Comparison of ENCODE assay signal across 1 cellular context in the genomic region with DNA sequence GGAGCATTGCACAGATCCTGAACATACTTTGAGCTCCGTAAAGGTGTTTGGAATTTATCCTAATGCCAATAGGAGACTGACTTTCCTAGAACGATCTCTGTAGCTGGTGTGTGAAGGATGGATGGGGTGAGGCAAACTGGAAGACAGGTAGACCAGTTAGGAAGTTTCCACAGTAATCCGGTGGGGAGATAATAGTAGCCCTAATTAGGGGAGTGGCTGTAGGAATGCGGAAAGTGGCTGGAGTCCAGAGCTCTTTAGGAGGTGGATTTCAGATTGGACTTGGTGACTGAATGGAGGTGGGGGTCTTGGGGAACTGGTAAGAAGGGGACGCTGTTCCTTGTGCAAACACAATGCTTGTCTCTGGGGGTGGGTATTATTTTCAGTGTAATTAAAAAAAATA.
TF ChIP-seq lines count a peak whose summit lies in the region.

No MANE protein-coding gene starts in this region.

TF ChIP-seq in GM23338, 12 proteins besides CTCF, POLR2A, EP300 and RAD21 (continued from another document):
- TF ChIP-seq, protein P1, sequence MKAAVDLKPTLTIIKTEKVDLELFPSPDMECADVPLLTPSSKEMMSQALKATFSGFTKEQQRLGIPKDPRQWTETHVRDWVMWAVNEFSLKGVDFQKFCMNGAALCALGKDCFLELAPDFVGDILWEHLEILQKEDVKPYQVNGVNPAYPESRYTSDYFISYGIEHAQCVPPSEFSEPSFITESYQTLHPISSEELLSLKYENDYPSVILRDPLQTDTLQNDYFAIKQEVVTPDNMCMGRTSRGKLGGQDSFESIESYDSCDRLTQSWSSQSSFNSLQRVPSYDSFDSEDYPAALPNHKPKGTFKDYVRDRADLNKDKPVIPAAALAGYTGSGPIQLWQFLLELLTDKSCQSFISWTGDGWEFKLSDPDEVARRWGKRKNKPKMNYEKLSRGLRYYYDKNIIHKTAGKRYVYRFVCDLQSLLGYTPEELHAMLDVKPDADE (IDR thresholded peaks at IDR 0.05) = no peak
- TF ChIP-seq, protein P2, sequence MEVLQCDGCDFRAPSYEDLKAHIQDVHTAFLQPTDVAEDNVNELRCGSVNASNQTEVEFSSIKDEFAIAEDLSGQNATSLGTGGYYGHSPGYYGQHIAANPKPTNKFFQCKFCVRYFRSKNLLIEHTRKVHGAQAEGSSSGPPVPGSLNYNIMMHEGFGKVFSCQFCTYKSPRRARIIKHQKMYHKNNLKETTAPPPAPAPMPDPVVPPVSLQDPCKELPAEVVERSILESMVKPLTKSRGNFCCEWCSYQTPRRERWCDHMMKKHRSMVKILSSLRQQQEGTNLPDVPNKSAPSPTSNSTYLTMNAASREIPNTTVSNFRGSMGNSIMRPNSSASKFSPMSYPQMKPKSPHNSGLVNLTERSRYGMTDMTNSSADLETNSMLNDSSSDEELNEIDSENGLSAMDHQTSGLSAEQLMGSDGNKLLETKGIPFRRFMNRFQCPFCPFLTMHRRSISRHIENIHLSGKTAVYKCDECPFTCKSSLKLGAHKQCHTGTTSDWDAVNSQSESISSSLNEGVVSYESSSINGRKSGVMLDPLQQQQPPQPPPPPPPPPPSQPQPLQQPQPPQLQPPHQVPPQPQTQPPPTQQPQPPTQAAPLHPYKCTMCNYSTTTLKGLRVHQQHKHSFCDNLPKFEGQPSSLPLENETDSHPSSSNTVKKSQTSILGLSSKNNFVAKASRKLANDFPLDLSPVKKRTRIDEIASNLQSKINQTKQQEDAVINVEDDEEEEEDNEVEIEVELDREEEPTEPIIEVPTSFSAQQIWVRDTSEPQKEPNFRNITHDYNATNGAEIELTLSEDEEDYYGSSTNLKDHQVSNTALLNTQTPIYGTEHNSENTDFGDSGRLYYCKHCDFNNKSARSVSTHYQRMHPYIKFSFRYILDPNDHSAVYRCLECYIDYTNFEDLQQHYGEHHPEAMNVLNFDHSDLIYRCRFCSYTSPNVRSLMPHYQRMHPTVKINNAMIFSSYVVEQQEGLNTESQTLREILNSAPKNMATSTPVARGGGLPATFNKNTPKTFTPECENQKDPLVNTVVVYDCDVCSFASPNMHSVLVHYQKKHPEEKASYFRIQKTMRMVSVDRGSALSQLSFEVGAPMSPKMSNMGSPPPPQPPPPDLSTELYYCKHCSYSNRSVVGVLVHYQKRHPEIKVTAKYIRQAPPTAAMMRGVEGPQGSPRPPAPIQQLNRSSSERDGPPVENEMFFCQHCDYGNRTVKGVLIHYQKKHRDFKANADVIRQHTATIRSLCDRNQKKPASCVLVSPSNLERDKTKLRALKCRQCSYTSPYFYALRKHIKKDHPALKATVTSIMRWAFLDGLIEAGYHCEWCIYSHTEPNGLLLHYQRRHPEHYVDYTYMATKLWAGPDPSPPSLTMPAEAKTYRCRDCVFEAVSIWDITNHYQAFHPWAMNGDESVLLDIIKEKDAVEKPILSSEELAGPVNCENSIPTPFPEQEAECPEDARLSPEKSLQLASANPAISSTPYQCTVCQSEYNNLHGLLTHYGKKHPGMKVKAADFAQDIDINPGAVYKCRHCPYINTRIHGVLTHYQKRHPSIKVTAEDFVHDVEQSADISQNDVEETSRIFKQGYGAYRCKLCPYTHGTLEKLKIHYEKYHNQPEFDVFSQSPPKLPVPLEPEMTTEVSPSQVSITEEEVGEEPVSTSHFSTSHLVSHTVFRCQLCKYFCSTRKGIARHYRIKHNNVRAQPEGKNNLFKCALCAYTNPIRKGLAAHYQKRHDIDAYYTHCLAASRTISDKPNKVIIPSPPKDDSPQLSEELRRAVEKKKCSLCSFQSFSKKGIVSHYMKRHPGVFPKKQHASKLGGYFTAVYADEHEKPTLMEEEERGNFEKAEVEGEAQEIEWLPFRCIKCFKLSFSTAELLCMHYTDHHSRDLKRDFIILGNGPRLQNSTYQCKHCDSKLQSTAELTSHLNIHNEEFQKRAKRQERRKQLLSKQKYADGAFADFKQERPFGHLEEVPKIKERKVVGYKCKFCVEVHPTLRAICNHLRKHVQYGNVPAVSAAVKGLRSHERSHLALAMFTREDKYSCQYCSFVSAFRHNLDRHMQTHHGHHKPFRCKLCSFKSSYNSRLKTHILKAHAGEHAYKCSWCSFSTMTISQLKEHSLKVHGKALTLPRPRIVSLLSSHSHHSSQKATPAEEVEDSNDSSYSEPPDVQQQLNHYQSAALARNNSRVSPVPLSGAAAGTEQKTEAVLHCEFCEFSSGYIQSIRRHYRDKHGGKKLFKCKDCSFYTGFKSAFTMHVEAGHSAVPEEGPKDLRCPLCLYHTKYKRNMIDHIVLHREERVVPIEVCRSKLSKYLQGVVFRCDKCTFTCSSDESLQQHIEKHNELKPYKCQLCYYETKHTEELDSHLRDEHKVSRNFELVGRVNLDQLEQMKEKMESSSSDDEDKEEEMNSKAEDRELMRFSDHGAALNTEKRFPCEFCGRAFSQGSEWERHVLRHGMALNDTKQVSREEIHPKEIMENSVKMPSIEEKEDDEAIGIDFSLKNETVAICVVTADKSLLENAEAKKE (CRISPR knock-in tag; IDR thresholded peaks at IDR 0.05) = no peak
- TF ChIP-seq JUNB (IDR thresholded peaks at IDR 0.05; ENCODE audit: unreplicated experiment) = no peak
